14 cellular contexts compared by ENCODE assay signal in genomic region chr4:14771504-14772175, GRCh38.
"Had no signal": no experiment of that assay in that cellular context is flagged by ENCODE, and none has a peak within 500 bp of the region (broad histone marks: within the 10 kb centered on the region; RNA-seq: fewer than 3 reads in every experiment).

No MANE protein-coding gene starts in this region.

- H3K9ac ChIP-seq: parathyroid adenoma had no signal

- H3K27me3 ChIP-seq: transverse colon had no signal

- H3K36me3 ChIP-seq: transverse colon, WERI-Rb-1 had no signal

- H3K4me1 ChIP-seq: parathyroid adenoma had no signal

- H2AFZ ChIP-seq: parathyroid adenoma had no signal

- H3K79me2 ChIP-seq: parathyroid adenoma had no signal

- H3K9me3 ChIP-seq: transverse colon had no signal

- DNase-seq: activated CD4-positive, alpha-beta memory T cell treated with anti-CD3 and anti-CD28 coated beads, Interleukin-2, amount 10 ng/mL, durations not matched to agents 7 days and 5 days; activated CD4-positive, alpha-beta T cell treated with anti-CD3 and anti-CD28 coated beads for 36 hours; activated CD8-positive, alpha-beta memory T cell treated with anti-CD3 and anti-CD28 coated beads, Interleukin-2, amount 50 U/mL, for 4 hours; activated naive CD4-positive, alpha-beta T cell; cortex of kidney; effector CD8-positive, alpha-beta T cell; kidney; midbrain; naive B cell; retina; small intestine; transverse colon; WERI-Rb-1 had no signal

- H3K27ac ChIP-seq: parathyroid adenoma, transverse colon, WERI-Rb-1 had no signal

- H3K4me3 ChIP-seq: transverse colon had no signal
